Comparison of ENCODE assay signal across 1 cellular context in genomic region chr5:83559141-83559785, GRCh38.
TF ChIP-seq lines count a peak whose summit lies in the region.

No MANE protein-coding gene starts in this region.

TF ChIP-seq in HepG2, 621 proteins besides CTCF, POLR2A, EP300 and RAD21 (continued from another document):
- TF ChIP-seq KIAA2018 (CRISPR knock-in tag; IDR thresholded peaks at IDR 0.05; ENCODE audit: borderline replicate concordance) = no peak
- TF ChIP-seq ZNF34 (CRISPR knock-in tag; IDR thresholded peaks at IDR 0.05; ENCODE audit: borderline replicate concordance) = no peak
- TF ChIP-seq ZMAT3 (CRISPR knock-in tag; conservative IDR thresholded peaks at IDR 0.05) = no peak
- TF ChIP-seq TCF7L2 (IDR thresholded peaks at IDR 0.05; ENCODE audit: low read depth, low read length) = no peak
- TF ChIP-seq YEATS4 (CRISPR knock-in tag; IDR thresholded peaks at IDR 0.05; ENCODE audit: borderline replicate concordance) = no peak
- no peak for TF ChIP-seq MIER2 (CRISPR knock-in tag; IDR thresholded peaks at IDR 0.05)
- no peak for TF ChIP-seq ZFP1 (CRISPR knock-in tag; IDR thresholded peaks at IDR 0.05)
- TF ChIP-seq RFX1 (IDR thresholded peaks at IDR 0.05) = no peak
- TF ChIP-seq ZBTB33 (CRISPR knock-in tag; IDR thresholded peaks at IDR 0.05) = no peak
- no peak for TF ChIP-seq CREM (IDR thresholded peaks at IDR 0.05)
- TF ChIP-seq CREM (CRISPR knock-in tag; IDR thresholded peaks at IDR 0.05) = no peak
- no peak for TF ChIP-seq ETS1 (CRISPR knock-in tag; IDR thresholded peaks at IDR 0.05)
- no peak for TF ChIP-seq ZNF768 (CRISPR knock-in tag; IDR thresholded peaks at IDR 0.05)
- TF ChIP-seq KLF16 (CRISPR knock-in tag; IDR thresholded peaks at IDR 0.05) = no peak
- no peak for TF ChIP-seq ZNF383 (CRISPR knock-in tag; IDR thresholded peaks at IDR 0.05; ENCODE audit: borderline replicate concordance)
- no peak for TF ChIP-seq GMEB1 (CRISPR knock-in tag; IDR thresholded peaks at IDR 0.05; ENCODE audit: borderline replicate concordance)
- TF ChIP-seq SOX5 (CRISPR knock-in tag; IDR thresholded peaks at IDR 0.05; ENCODE audit: borderline replicate concordance) = 0 out of 2 replicates have a peak, but pooled peaks have one; percentile 20
